ENCODE assay signal across 1 cellular context in the genomic region with DNA sequence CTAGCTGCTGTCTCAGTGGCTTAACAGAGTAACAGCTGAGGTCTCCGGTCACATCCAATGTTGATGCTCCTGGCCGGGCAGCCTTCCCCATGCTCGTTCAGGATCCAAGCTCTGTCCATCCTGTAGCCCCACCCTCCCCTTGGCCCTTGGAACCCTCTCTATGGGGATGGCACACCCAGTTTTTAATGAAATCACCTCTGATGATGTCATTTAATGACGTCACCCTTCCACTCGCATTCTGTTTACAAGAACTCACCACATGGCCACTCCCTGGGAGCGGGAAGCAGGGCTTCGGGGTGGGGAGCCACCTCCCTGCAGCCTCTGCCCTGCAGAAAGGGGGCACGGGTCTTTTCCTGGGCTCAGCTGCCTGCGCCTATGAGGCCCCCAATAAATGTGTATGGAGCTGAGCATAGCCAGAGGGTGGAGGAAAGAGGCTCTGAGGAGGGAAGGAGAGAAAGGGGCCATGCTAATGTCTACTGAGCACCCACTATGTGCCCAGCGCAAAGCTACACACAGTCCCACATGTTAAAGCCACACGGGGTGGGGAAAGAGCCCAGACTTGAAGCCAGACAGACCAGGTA.
TF ChIP-seq lines count a peak whose summit lies in the region.

No MANE protein-coding gene starts in this region.

TF ChIP-seq in HEK293, 187 proteins besides CTCF, POLR2A, EP300 and RAD21 (continued from another document):
- no peak for TF ChIP-seq ZNF670 (tag by site-specific recombination; IDR thresholded peaks at IDR 0.05; ENCODE audit: low read depth)
- peak; percentile 99 for TF ChIP-seq KLF17 (tag by site-specific recombination; IDR thresholded peaks at IDR 0.05)
- TF ChIP-seq ZNF701 (tag by site-specific recombination; IDR thresholded peaks at IDR 0.05), result no peak
- peak; percentile 66 for TF ChIP-seq KLF9 (tag by site-specific recombination; IDR thresholded peaks at IDR 0.05; ENCODE audit: low read depth)
- TF ChIP-seq ZNF571 (tag by site-specific recombination; IDR thresholded peaks at IDR 0.05), result no peak
- peak; percentile 57 for TF ChIP-seq GLIS2 (tag by site-specific recombination; IDR thresholded peaks at IDR 0.05)
- TF ChIP-seq SCRT2 (tag by site-specific recombination; IDR thresholded peaks at IDR 0.05), result no peak
- no peak for TF ChIP-seq IKZF3 (tag by site-specific recombination; IDR thresholded peaks at IDR 0.05)
- TF ChIP-seq ZNF202 (tag by site-specific recombination; IDR thresholded peaks at IDR 0.05; ENCODE audit: borderline replicate concordance), result no peak
- TF ChIP-seq, protein P1, sequence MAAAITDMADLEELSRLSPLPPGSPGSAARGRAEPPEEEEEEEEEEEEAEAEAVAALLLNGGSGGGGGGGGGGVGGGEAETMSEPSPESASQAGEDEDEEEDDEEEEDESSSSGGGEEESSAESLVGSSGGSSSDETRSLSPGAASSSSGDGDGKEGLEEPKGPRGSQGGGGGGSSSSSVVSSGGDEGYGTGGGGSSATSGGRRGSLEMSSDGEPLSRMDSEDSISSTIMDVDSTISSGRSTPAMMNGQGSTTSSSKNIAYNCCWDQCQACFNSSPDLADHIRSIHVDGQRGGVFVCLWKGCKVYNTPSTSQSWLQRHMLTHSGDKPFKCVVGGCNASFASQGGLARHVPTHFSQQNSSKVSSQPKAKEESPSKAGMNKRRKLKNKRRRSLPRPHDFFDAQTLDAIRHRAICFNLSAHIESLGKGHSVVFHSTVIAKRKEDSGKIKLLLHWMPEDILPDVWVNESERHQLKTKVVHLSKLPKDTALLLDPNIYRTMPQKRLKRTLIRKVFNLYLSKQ (tag by site-specific recombination; IDR thresholded peaks at IDR 0.05; ENCODE audit: borderline replicate concordance), result no peak
- TF ChIP-seq ZNF768 (tag by site-specific recombination; IDR thresholded peaks at IDR 0.05), result no peak
- TF ChIP-seq ZNF354C (tag by site-specific recombination; IDR thresholded peaks at IDR 0.05; ENCODE audit: borderline replicate concordance, low read depth), result no peak
- TF ChIP-seq ZNF629 (tag by site-specific recombination; IDR thresholded peaks at IDR 0.05), result peak; percentile 97
- no peak for TF ChIP-seq ZBTB10 (tag by site-specific recombination; IDR thresholded peaks at IDR 0.05)
- no peak for TF ChIP-seq ZBTB20 (tag by site-specific recombination; IDR thresholded peaks at IDR 0.05)
- peak; percentile 62 for TF ChIP-seq ZNF692 (tag by site-specific recombination; IDR thresholded peaks at IDR 0.05)
- peak; percentile 59 for TF ChIP-seq GLIS1 (tag by site-specific recombination; IDR thresholded peaks at IDR 0.05)
- TF ChIP-seq ZIC2 (tag by site-specific recombination; IDR thresholded peaks at IDR 0.05), result peak; percentile 52
- no peak for TF ChIP-seq ZNF266 (tag by site-specific recombination; IDR thresholded peaks at IDR 0.05; ENCODE audit: low read depth)
- no peak for TF ChIP-seq ZSCAN16 (tag by site-specific recombination; IDR thresholded peaks at IDR 0.05)
- TF ChIP-seq, protein P2, sequence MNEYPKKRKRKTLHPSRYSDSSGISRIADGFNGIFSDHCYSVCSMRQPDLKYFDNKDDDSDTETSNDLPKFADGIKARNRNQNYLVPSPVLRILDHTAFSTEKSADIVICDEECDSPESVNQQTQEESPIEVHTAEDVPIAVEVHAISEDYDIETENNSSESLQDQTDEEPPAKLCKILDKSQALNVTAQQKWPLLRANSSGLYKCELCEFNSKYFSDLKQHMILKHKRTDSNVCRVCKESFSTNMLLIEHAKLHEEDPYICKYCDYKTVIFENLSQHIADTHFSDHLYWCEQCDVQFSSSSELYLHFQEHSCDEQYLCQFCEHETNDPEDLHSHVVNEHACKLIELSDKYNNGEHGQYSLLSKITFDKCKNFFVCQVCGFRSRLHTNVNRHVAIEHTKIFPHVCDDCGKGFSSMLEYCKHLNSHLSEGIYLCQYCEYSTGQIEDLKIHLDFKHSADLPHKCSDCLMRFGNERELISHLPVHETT (tag by site-specific recombination; IDR thresholded peaks at IDR 0.05), result 0 out of 2 replicates have a peak, but pooled peaks have one; percentile 42
- TF ChIP-seq ZNF146 (tag by site-specific recombination; IDR thresholded peaks at IDR 0.05), result no peak
- TF ChIP-seq ZBTB7A (tag by site-specific recombination; IDR thresholded peaks at IDR 0.05; ENCODE audit: low read depth), result no peak
- peak; percentile 34 for TF ChIP-seq ZNF335 (tag by site-specific recombination; conservative IDR thresholded peaks at IDR 0.05)
- TF ChIP-seq ZNF514 (tag by site-specific recombination; IDR thresholded peaks at IDR 0.05), result no peak
- no peak for TF ChIP-seq ZNF658 (tag by site-specific recombination; IDR thresholded peaks at IDR 0.05)
- no peak for TF ChIP-seq ZNF544 (tag by site-specific recombination; IDR thresholded peaks at IDR 0.05)
- peak; percentile 51; the same call in 1 of the 2 replicates for TF ChIP-seq ZNF76 (tag by site-specific recombination; IDR thresholded peaks at IDR 0.05; ENCODE audit: borderline replicate concordance, low read depth)
